ENCODE assay signal across 6 cellular contexts in genomic region chrX:48540480-48540879, GRCh38. TPM values are rescaled to one million over a fixed set of nuclear protein-coding genes. Genes with fewer than 3 reads are reported as not detected.
DNase-seq lines count a peak whose midpoint lies in the region; ATAC-seq and TF ChIP-seq lines count a peak whose summit lies in the region.

No MANE protein-coding gene starts in this region.

- no peaks in the 10 kb centered on the region for H3K9me3 Mint-ChIP-seq in activated naive CD8-positive, alpha-beta T cell treated with anti-CD3 and anti-CD28 coated beads for 36 hours
- no peaks in the 10 kb centered on the region for H3K9me3 Mint-ChIP-seq in natural killer cell

- H3K36me3 Mint-ChIP-seq in activated naive CD8-positive, alpha-beta T cell treated with anti-CD3 and anti-CD28 coated beads for 36 hours: peaks cover 6% of the 10 kb centered on the region
- H3K36me3 Mint-ChIP-seq in natural killer cell: no peaks in the 10 kb centered on the region

- no peak for DNase-seq in GM12865 (ENCODE audit: low read depth)
- no peak for DNase-seq in activated naive CD8-positive, alpha-beta T cell treated with anti-CD3 and anti-CD28 coated beads for 36 hours
- no peak for DNase-seq in natural killer cell
- no peak for DNase-seq in DMS 273 treated with DMSO at 0.1 percent for 48 hours (lab: John Stamatoyannopoulos, UW)
- no peak for DNase-seq in SK-N-DZ (ENCODE audit: low spot score)

- TF ChIP-seq CTCF in GM12865 (IDR thresholded peaks at IDR 0.05; ENCODE audit: insufficient read depth, low read depth, low read length, missing control alignments) (no peak), natural killer cell (IDR thresholded peaks at IDR 0.05) (no peak)

- H3K27ac Mint-ChIP-seq in activated naive CD8-positive, alpha-beta T cell treated with anti-CD3 and anti-CD28 coated beads for 36 hours: peak overlapping the region; percentile 97
- peak overlapping the region; percentile 77 to 94 for H3K27ac Mint-ChIP-seq in natural killer cell

- no peaks in the 10 kb centered on the region for H3K27me3 Mint-ChIP-seq in activated naive CD8-positive, alpha-beta T cell treated with anti-CD3 and anti-CD28 coated beads for 36 hours
- no peaks in the 10 kb centered on the region for H3K27me3 Mint-ChIP-seq in natural killer cell (ENCODE audit: low read depth in 2 of 2)

- no peak for ATAC-seq in natural killer cell
- ATAC-seq in HG02938 (IDR thresholded peaks at IDR 0.05; ENCODE audit: unreplicated experiment): no peak

- intact Hi-C loops in natural killer cell (cut with micrococcal nuclease): no loop called here

- peaks cover 15% of the 10 kb centered on the region for H3K4me1 Mint-ChIP-seq in activated naive CD8-positive, alpha-beta T cell treated with anti-CD3 and anti-CD28 coated beads for 36 hours
- H3K4me1 Mint-ChIP-seq in natural killer cell: peaks cover 17 to 22% of the 10 kb centered on the region in 2 donors

- peak overlapping the region; percentile 95 for H3K4me3 Mint-ChIP-seq in activated naive CD8-positive, alpha-beta T cell treated with anti-CD3 and anti-CD28 coated beads for 36 hours
- peak overlapping the region; percentile 80 for H3K4me3 Mint-ChIP-seq in natural killer cell

- peak overlapping the region; percentile 72 for H3K4me3 ChIP-seq in GM12865 (ENCODE audit: low read depth, low read length)

RNA-seq across cellular contexts. Expression of gene TBC1D25, which starts 1.0 kb away (rescaled TPM):
- total RNA-seq in activated naive CD8-positive, alpha-beta T cell treated with anti-CD3 and anti-CD28 coated beads for 36 hours: 10 to 100 TPM; 12.1 to 12.9 TPM
- 10 to 100 TPM; 34.9 to 41.8 (median 36.1) TPM for total RNA-seq in natural killer cell
- 3.7 and 5.4 TPM in 2 replicates for polyA plus RNA-seq in SK-N-DZ (2014; cell fraction: cytosol; rRNA removed)
- 2.6 and 6.5 TPM in 2 replicates for polyA plus RNA-seq in SK-N-DZ (2014; cell fraction: nucleus; rRNA removed)

RNA-seq across cellular contexts. Expression of gene EBP, which starts 18.9 kb away (rescaled TPM):
- total RNA-seq in activated naive CD8-positive, alpha-beta T cell treated with anti-CD3 and anti-CD28 coated beads for 36 hours: 100 to 1,000 TPM; 165 to 169 TPM
- 100 to 1,000 TPM in 1 of 3 donors, 10 to 100 TPM in 2; 91.6 to 115 (median 97.6) TPM for total RNA-seq in natural killer cell
- polyA plus RNA-seq in SK-N-DZ (2014; cell fraction: cytosol; rRNA removed): 130 and 153 TPM in 2 replicates
- 86.0 and 122 TPM in 2 replicates for polyA plus RNA-seq in SK-N-DZ (2014; cell fraction: nucleus; rRNA removed)

RNA-seq across cellular contexts. Expression of gene PORCN, which starts 31.7 kb away (rescaled TPM):
- total RNA-seq in activated naive CD8-positive, alpha-beta T cell treated with anti-CD3 and anti-CD28 coated beads for 36 hours: 10 to 100 TPM; 11.0 to 11.9 TPM
- total RNA-seq in natural killer cell: 10 to 100 TPM; 29.6 to 33.1 (median 31.1) TPM
- polyA plus RNA-seq in SK-N-DZ (2014; cell fraction: cytosol; rRNA removed): 9.7 and 12.9 TPM in 2 replicates
- 18.7 and 28.0 TPM in 2 replicates for polyA plus RNA-seq in SK-N-DZ (2014; cell fraction: nucleus; rRNA removed)

RNA-seq across cellular contexts. Expression of gene RBM3, which starts 33.8 kb away (rescaled TPM):
- 100 to 1,000 TPM; 255 to 258 TPM for total RNA-seq in activated naive CD8-positive, alpha-beta T cell treated with anti-CD3 and anti-CD28 coated beads for 36 hours
- 100 to 1,000 TPM; 356 to 419 (median 366) TPM for total RNA-seq in natural killer cell
- polyA plus RNA-seq in SK-N-DZ (2014; cell fraction: cytosol; rRNA removed): 166 and 218 TPM in 2 replicates
- polyA plus RNA-seq in SK-N-DZ (2014; cell fraction: nucleus; rRNA removed): 119 and 159 TPM in 2 replicates

RNA-seq across cellular contexts. Expression of gene WDR13, which starts 56.8 kb away (rescaled TPM):
- total RNA-seq in activated naive CD8-positive, alpha-beta T cell treated with anti-CD3 and anti-CD28 coated beads for 36 hours: 10 to 100 TPM; 32.6 to 40.6 TPM
- total RNA-seq in natural killer cell: 10 to 100 TPM; 52.5 to 62.9 (median 60.2) TPM
- 94.6 and 96.0 TPM in 2 replicates for polyA plus RNA-seq in SK-N-DZ (2014; cell fraction: cytosol; rRNA removed)
- 134 and 137 TPM in 2 replicates for polyA plus RNA-seq in SK-N-DZ (2014; cell fraction: nucleus; rRNA removed)
